25 cellular contexts compared by ENCODE assay signal in the genomic region with DNA sequence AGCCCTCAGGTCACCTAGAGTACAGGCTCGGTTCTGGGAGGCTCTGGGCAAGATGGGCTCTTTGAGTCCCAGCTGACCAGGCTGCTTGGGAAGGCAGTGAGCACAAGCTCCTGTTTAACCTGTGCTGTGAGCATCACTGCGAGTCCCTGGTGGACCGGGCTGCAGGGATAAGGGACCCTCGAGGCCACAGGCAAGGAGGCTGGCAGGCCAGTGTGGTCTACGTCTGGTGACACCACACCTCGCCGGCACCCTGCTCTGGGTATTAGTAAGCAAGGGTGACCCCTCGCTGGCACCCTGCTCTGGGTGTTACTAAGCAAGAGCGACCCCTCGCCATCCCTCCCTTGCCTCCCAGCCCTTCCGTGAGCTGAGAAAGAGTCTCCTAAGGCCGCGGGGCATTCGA.
"Had no signal": no experiment of that assay in that cellular context is flagged by ENCODE, and none has a peak within 500 bp of the region (broad histone marks: within the 10 kb centered on the region; RNA-seq: fewer than 3 reads in every experiment).

No MANE protein-coding gene starts in this region.

- H3K9me3 ChIP-seq: pancreas, psoas muscle, right lobe of liver, testis, transverse colon, vagina had no signal

- ATAC-seq: naive thymus-derived CD4-positive, alpha-beta T cell; natural killer cell; pancreas; psoas muscle; right cardiac atrium; stimulated activated memory B cell treated with anti-CD40 and anti-IgM and Interleukin-4, amounts not matched to agents 10 μg/mL and 1 μg/mL and 100 μg/mL, for 72 hours; stimulated activated naive CD8-positive, alpha-beta T cell treated with anti-CD3 and anti-CD28 coated beads, Interleukin-15, amount 100 ng/mL, for 72 hours; stimulated activated naive CD8-positive, alpha-beta T cell treated with anti-CD3 and anti-CD28 coated beads, Interleukin-15, Interleukin-2, amounts not matched to agents 100 U/mL and 50 U/mL, for 24 hours had no signal

- H3K27ac ChIP-seq: neural progenitor cell, pancreas, psoas muscle, right lobe of liver, sigmoid colon, suprapubic skin, testis, tibial artery, transverse colon, vagina had no signal

- H3K4me1 ChIP-seq: neural progenitor cell, pancreas, psoas muscle, right lobe of liver, sigmoid colon, suprapubic skin, testis, tibial artery, transverse colon, vagina had no signal

- DNase-seq: naive thymus-derived CD4-positive, alpha-beta T cell; natural killer cell; occipital lobe; pancreas; psoas muscle; right cardiac atrium; right lobe of liver; sigmoid colon; small intestine; stimulated activated CD4-positive, alpha-beta T cell treated with anti-CD3 and anti-CD28 coated beads, Interleukin-12 subunit alpha, Interleukin-12 subunit beta, amount 100 ng/mL, for 4 hours; stimulated activated CD4-positive, alpha-beta T cell treated with anti-CD3 and anti-CD28 coated beads, Interleukin-1b, Interleukin-23, amount 100 ng/mL, for 48 hours; stimulated activated CD4-positive, alpha-beta T cell treated with anti-CD3 and anti-CD28 coated beads, Interleukin-4, amount 100 ng/mL, for 1 hour; stimulated activated CD4-positive, alpha-beta T cell treated with anti-CD3 and anti-CD28 coated beads, Interleukin-4, amount 100 ng/mL, for 4 hours; stimulated activated CD8-positive, alpha-beta memory T cell treated with anti-CD3 and anti-CD28 coated beads, Interleukin-4, amount 100 ng/mL, for 48 hours; stimulated activated naive CD4-positive, alpha-beta T cell; stimulated activated naive CD8-positive, alpha-beta T cell treated with anti-CD3 and anti-CD28 coated beads, Interleukin-15, amount 100 ng/mL, for 72 hours; stimulated activated naive CD8-positive, alpha-beta T cell treated with anti-CD3 and anti-CD28 coated beads, Interleukin-15, Interleukin-2, amounts not matched to agents 100 U/mL and 50 U/mL, for 24 hours; substantia nigra; testis; tibial artery; transverse colon had no signal

- H3K4me3 ChIP-seq: neural progenitor cell, pancreas, psoas muscle, right lobe of liver, sigmoid colon, suprapubic skin, testis, tibial artery, transverse colon, vagina had no signal

- H3K27me3 ChIP-seq: neural progenitor cell, pancreas, right lobe of liver, sigmoid colon, suprapubic skin, testis, tibial artery, transverse colon, vagina had no signal

- H3K36me3 ChIP-seq: neural progenitor cell, pancreas, right lobe of liver, sigmoid colon, suprapubic skin, tibial artery, transverse colon, vagina had no signal
